In genomic region chr4:153223935-153224334, GRCh38 we compare ENCODE assay signal across 7 cellular contexts. TPM values are rescaled to one million over a fixed set of nuclear protein-coding genes. Genes with fewer than 3 reads are reported as not detected.
DNase-seq lines count a peak whose midpoint lies in the region; ATAC-seq and TF ChIP-seq lines count a peak whose summit lies in the region.

No MANE protein-coding gene starts in this region.

- peaks cover 69% of the 10 kb centered on the region for H3K79me2 ChIP-seq in hepatocyte

- H3K27ac ChIP-seq in HUES48 (ENCODE audit: low read depth, low read length), result no peak overlapping the region
- H3K27ac ChIP-seq in WERI-Rb-1, result no peak overlapping the region; the same call in 1 of the 2 replicates
- peak overlapping the region; percentile 96 for H3K27ac ChIP-seq in hepatocyte
- peak overlapping the region in 10 of 21 experiments; percentile 64 to 91 (median 84) for H3K27ac ChIP-seq in skin epidermis

- DNase-seq in WERI-Rb-1 (no peak), hepatocyte (ENCODE audit: low spot score) (no peak)

- no peak for TF ChIP-seq CTCF in WERI-Rb-1 (IDR thresholded peaks at IDR 0.05; ENCODE audit: low read depth, low read length)
- TF ChIP-seq CTCF in hepatocyte (IDR thresholded peaks at IDR 0.05; ENCODE audit: poor library complexity), result no peak

- WGBS in hepatocyte (ENCODE audit: low lambda C conversion rate, missing lambda C conversion rate), result 46% methylated on average over 1 of the region's 1 CpG

- H3K4me1 ChIP-seq in HUES48 (ENCODE audit: control insufficient read depth, insufficient read depth, low read length) (peaks cover 18% of the 10 kb centered on the region), hepatocyte (ENCODE audit: insufficient read depth) (peaks cover 31% of the 10 kb centered on the region)

- H3K9me3 ChIP-seq in HUES48 (ENCODE audit: control insufficient read depth, insufficient read depth, low read length) (no peaks in the 10 kb centered on the region), WERI-Rb-1 (ENCODE audit: severe bottlenecking) (no peaks in the 10 kb centered on the region), hepatocyte (ENCODE audit: low read depth) (no peaks in the 10 kb centered on the region)

- H2AFZ ChIP-seq in hepatocyte, result no peak overlapping the region

- H3K27me3 ChIP-seq in HUES48 (ENCODE audit: control insufficient read depth, insufficient read depth, low read length), result peaks cover 23% of the 10 kb centered on the region
- H3K27me3 ChIP-seq in WERI-Rb-1 (ENCODE audit: insufficient read depth, low read depth, severe bottlenecking), result no peaks in the 10 kb centered on the region
- H3K27me3 ChIP-seq in hepatocyte, result no peaks in the 10 kb centered on the region

- peak overlapping the region; percentile 83 for H3K4me2 ChIP-seq in hepatocyte

- H3K9ac ChIP-seq in HUES48 (ENCODE audit: low read depth, low read length), result no peak overlapping the region

- H3K36me3 ChIP-seq in HUES48 (ENCODE audit: control insufficient read depth, insufficient read depth, low read length) (no peaks in the 10 kb centered on the region), WERI-Rb-1 (peaks cover 12% of the 10 kb centered on the region), hepatocyte (replicated peaks; ENCODE audit: insufficient read depth, low read depth) (no peaks in the 10 kb centered on the region)

- no peaks in the 10 kb centered on the region for H3K9me2 ChIP-seq in hepatocyte (replicated peaks; ENCODE audit: insufficient read depth)

- H4K20me1 ChIP-seq in hepatocyte (ENCODE audit: insufficient read depth, poor library complexity, severe bottlenecking), result peaks cover 41% of the 10 kb centered on the region

- ATAC-seq in GM21423 (IDR thresholded peaks at IDR 0.05; ENCODE audit: unreplicated experiment) (no peak), HG03520 (IDR thresholded peaks at IDR 0.05; ENCODE audit: unreplicated experiment) (no peak), HG03342 (IDR thresholded peaks at IDR 0.05; ENCODE audit: unreplicated experiment) (no peak)

- peak overlapping the region; percentile 71 for H3K4me3 ChIP-seq in HUES48 (ENCODE audit: low read depth, low read length)
- peak overlapping the region; percentile 76 for H3K4me3 ChIP-seq in WERI-Rb-1 (ENCODE audit: low read depth, low read length)
- H3K4me3 ChIP-seq in hepatocyte, result peak overlapping the region; percentile 22
- H3K4me3 ChIP-seq in skin epidermis, result peak overlapping the region in 6 of 7 experiments; percentile 44 to 67 (median 53)

RNA-seq across cellular contexts. Expression of gene TRIM2, which starts 19.7 kb away (rescaled TPM):
- 82.1 and 84.1 TPM in 2 replicates for total RNA-seq in hepatocyte
- polyA plus RNA-seq in hepatocyte, result 24.4 and 32.0 TPM in 2 replicates

Comparison
In these comparisons a context has a peak if more than half of its experiments do, and no peak if none do; other contexts are left out.
1. H3K4me3 ChIP-seq: peak in every context shown above with its lines; median percentile 76 in WERI-Rb-1; 71 in HUES48; 53 in skin epidermis; 22 in hepatocyte.